1 cellular context compared by ENCODE assay signal in the genomic region with DNA sequence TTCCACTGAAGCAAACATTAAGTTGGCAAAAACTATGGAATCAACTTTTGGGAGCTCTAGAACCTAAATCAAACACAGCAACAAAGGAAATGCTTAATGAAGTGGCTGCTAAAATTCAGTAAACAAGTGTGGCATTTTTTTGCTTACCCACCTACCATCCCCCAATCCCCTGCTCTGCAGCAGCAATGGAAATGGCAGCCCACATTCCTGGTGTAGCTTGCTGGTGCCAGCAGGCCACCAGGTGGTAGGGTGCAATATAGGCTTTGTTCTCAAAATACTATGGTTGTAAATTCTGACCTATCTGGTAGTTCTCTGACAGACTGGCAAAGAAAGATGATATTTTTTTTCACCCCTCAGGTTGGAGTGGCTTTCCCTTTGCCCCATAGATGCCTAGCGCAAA.
TF ChIP-seq lines count a peak whose summit lies in the region.

No MANE protein-coding gene starts in this region.

TF ChIP-seq in H1, 55 proteins besides CTCF, POLR2A, EP300 and RAD21:
- TF ChIP-seq JUN (IDR thresholded peaks at IDR 0.05; ENCODE audit: low read depth, low read length) (no peak), HDAC2 (IDR thresholded peaks at IDR 0.05; ENCODE audit: borderline replicate concordance in 1 of 2, low read depth in 2 of 2, low read length in 2 of 2) (no peak), SP1 (IDR thresholded peaks at IDR 0.05; ENCODE audit: low read depth, low read length) (peak; percentile 74), ASH2L (IDR thresholded peaks at IDR 0.05; ENCODE audit: low read length) (peak; percentile 79), TAF1 (IDR thresholded peaks at IDR 0.05; ENCODE audit: low read depth, low read length) (no peak), TBP (IDR thresholded peaks at IDR 0.05; ENCODE audit: low read depth, low read length) (no peak), EZH2 (IDR thresholded peaks at IDR 0.05; ENCODE audit: low read depth, low read length, severe bottlenecking) (no peak), SIN3A (conservative IDR thresholded peaks at IDR 0.05 in 1 of 2, IDR thresholded peaks at IDR 0.05 in 1 of 2; ENCODE audit: low read depth in 1 of 2, low read length in 2 of 2) (0 out of 4 replicates have a peak, but pooled peaks of 1 of the 2 experiments have one; percentile 41), CBX5 (IDR thresholded peaks at IDR 0.05; ENCODE audit: low read depth, low read length) (no peak), KDM4A (IDR thresholded peaks at IDR 0.05; ENCODE audit: low read depth, low read length, severe bottlenecking) (no peak), CTBP2 (IDR thresholded peaks at IDR 0.05; ENCODE audit: borderline replicate concordance, insufficient read depth, insufficient read length, low read length) (no peak), KDM1A (IDR thresholded peaks at IDR 0.05; ENCODE audit: borderline replicate concordance, low read length) (no peak), GABPA (IDR thresholded peaks at IDR 0.05; ENCODE audit: borderline replicate concordance, insufficient read depth, low read length) (no peak), ZNF274 (IDR thresholded peaks at IDR 0.05; ENCODE audit: borderline replicate concordance, extremely low read depth, low read length) (no peak), CBX8 (IDR thresholded peaks at IDR 0.05; ENCODE audit: borderline replicate concordance, low read depth, low read length) (no peak), YY1 (IDR thresholded peaks at IDR 0.05; ENCODE audit: low read depth, low read length) (peak; percentile 88), CREB1 (IDR thresholded peaks at IDR 0.05) (0 out of 2 replicates have a peak, but pooled peaks have one; percentile 37), NANOG (IDR thresholded peaks at IDR 0.05; ENCODE audit: insufficient read depth, low read depth, low read length, poor library complexity, severe bottlenecking) (no peak), SIX5 (IDR thresholded peaks at IDR 0.05; ENCODE audit: low read depth, low read length) (no peak), CHD2 (IDR thresholded peaks at IDR 0.05; ENCODE audit: low read length) (no peak), TEAD4 (IDR thresholded peaks at IDR 0.05; ENCODE audit: low read depth, low read length) (peak; percentile 96), BRCA1 (IDR thresholded peaks at IDR 0.05; ENCODE audit: low read depth, low read length) (no peak), NRF1 (IDR thresholded peaks at IDR 0.05; ENCODE audit: low read depth, low read length) (no peak), CEBPB (IDR thresholded peaks at IDR 0.05; ENCODE audit: low read depth, low read length) (no peak), SAP30 (IDR thresholded peaks at IDR 0.05; ENCODE audit: insufficient read depth, insufficient replicate concordance, low read length) (no peak)
- TF ChIP-seq, protein P1, sequence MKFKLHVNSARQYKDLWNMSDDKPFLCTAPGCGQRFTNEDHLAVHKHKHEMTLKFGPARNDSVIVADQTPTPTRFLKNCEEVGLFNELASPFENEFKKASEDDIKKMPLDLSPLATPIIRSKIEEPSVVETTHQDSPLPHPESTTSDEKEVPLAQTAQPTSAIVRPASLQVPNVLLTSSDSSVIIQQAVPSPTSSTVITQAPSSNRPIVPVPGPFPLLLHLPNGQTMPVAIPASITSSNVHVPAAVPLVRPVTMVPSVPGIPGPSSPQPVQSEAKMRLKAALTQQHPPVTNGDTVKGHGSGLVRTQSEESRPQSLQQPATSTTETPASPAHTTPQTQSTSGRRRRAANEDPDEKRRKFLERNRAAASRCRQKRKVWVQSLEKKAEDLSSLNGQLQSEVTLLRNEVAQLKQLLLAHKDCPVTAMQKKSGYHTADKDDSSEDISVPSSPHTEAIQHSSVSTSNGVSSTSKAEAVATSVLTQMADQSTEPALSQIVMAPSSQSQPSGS (IDR thresholded peaks at IDR 0.05; ENCODE audit: low read length): no peak
- TF ChIP-seq, protein P2, sequence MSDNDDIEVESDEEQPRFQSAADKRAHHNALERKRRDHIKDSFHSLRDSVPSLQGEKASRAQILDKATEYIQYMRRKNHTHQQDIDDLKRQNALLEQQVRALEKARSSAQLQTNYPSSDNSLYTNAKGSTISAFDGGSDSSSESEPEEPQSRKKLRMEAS (IDR thresholded peaks at IDR 0.05): peak; percentile 63
- TF ChIP-seq, protein P3, sequence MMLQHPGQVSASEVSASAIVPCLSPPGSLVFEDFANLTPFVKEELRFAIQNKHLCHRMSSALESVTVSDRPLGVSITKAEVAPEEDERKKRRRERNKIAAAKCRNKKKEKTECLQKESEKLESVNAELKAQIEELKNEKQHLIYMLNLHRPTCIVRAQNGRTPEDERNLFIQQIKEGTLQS (IDR thresholded peaks at IDR 0.05; ENCODE audit: insufficient read depth, low read depth, low read length): no peak
